7 cellular contexts compared by ENCODE assay signal in genomic region chr20:47205577-47206123, GRCh38.
DNase-seq lines count a peak whose midpoint lies in the region; FAIRE-seq and TF ChIP-seq lines count a peak whose summit lies in the region.

No MANE protein-coding gene starts in this region.

- H3K9me3 ChIP-seq in keratinocyte (ENCODE audit: control insufficient read depth, low read depth, low read length) (no peaks in the 10 kb centered on the region), tibial artery (no peaks in the 10 kb centered on the region)

- intact Hi-C loops in MCF 10A (cut with micrococcal nuclease) (no loop called here), tibial artery (cut with DNase I; ENCODE audit: low total_unique reads) (no loop called here), lower leg skin (cut with DNase I; ENCODE audit: low total_unique reads) (loop anchor here (10.0 kb wide), 1 partner anchor 179 kb away; no protein-coding TSS in a partner anchor)

- H3K4me1 ChIP-seq in keratinocyte (ENCODE audit: control insufficient read depth, extremely low read depth, insufficient read depth, low read length) (peaks cover 13% of the 10 kb centered on the region), tibial artery (no peaks in the 10 kb centered on the region)

- H3K27ac ChIP-seq in keratinocyte (ENCODE audit: control insufficient read depth, insufficient read depth, low read length): no peak overlapping the region
- H3K27ac ChIP-seq in tibial artery: no peak overlapping the region

- H3K4me3 ChIP-seq in keratinocyte (ENCODE audit: control insufficient read depth in 2 of 3, extremely low read depth in 1 of 3, insufficient read depth in 2 of 3, low read depth in 1 of 3, low read length in 3 of 3) (no peak overlapping the region), tibial artery (no peak overlapping the region), lower leg skin (ENCODE audit: low read depth, poor library complexity, severe bottlenecking) (no peak overlapping the region)

- 63 to 68% methylated on average over 9 of the region's 9 CpGs for WGBS in lower leg skin, 2 donors

- H3K9me3 Mint-ChIP-seq in MCF 10A (ENCODE audit: unreplicated experiment): no peaks in the 10 kb centered on the region

- no peak overlapping the region for H3K4me3 Mint-ChIP-seq in MCF 10A (ENCODE audit: unreplicated experiment)

- CTCF ChIA-PET in MCF 10A (lab: Yijun Ruan, JAX): interaction anchor here (0.5 to 6.2 kb wide), 21 partner anchors 9 to 458 kb away, joined by 3 to 41 read pairs (median 4); no protein-coding TSS in a partner anchor

- no peak overlapping the region for H3K4me2 ChIP-seq in keratinocyte (ENCODE audit: control insufficient read depth, extremely low read depth, insufficient read depth, low read depth, low read length)

- no peaks in the 10 kb centered on the region for H3K79me2 ChIP-seq in keratinocyte (ENCODE audit: control insufficient read depth, insufficient read depth, low read length)

- POLR2A ChIA-PET in MCF 10A (lab: Yijun Ruan, JAX): interaction anchor here (0.9 to 1.7 kb wide), 7 partner anchors 17 to 453 kb away, joined by 3 to 5 read pairs (median 4); no protein-coding TSS in a partner anchor

- H3K9ac ChIP-seq in keratinocyte (ENCODE audit: control insufficient read depth, extremely low read depth, insufficient read depth, low read length): no peak overlapping the region

- no peak overlapping the region for H2AFZ ChIP-seq in keratinocyte (ENCODE audit: control insufficient read depth, low read length)

- H3K27ac Mint-ChIP-seq in MCF 10A (ENCODE audit: low read depth, unreplicated experiment): no peak overlapping the region

- no TSS peak for BruUV-seq in MCF 10A (replicated peaks; lab: Mats Ljungman, UMichigan)

- no peaks in the 10 kb centered on the region for H3K27me3 Mint-ChIP-seq in MCF 10A (ENCODE audit: insufficient read depth, unreplicated experiment)

- no peaks in the 10 kb centered on the region for H4K20me1 ChIP-seq in keratinocyte (ENCODE audit: control insufficient read depth, extremely low read depth, insufficient read depth, low read length)

- peak; percentile 67 for TF ChIP-seq CTCF in MCF 10A (IDR thresholded peaks at IDR 0.05; ENCODE audit: unreplicated experiment)
- peak; percentile 48 to 57 (median 50) for TF ChIP-seq CTCF in keratinocyte (optimal IDR thresholded peaks at IDR 0.05 in 1 of 3, IDR thresholded peaks at IDR 0.05 in 1 of 3, conservative IDR thresholded peaks at IDR 0.05 in 1 of 3; ENCODE audit: extremely low read depth in 1 of 3, insufficient read depth in 2 of 3, low read length in 3 of 3)
- TF ChIP-seq CTCF in tibial artery (IDR thresholded peaks at IDR 0.05): peak; percentile 49 to 58
- TF ChIP-seq CTCF in lower leg skin (IDR thresholded peaks at IDR 0.05): no peak

- dilution Hi-C loops in keratinocyte (cut with MboI; ENCODE audit: extremely low pct_ligation_motif_present, low sequenced_read_pairs): no loop called here

- no peaks in the 10 kb centered on the region for H3K9me1 ChIP-seq in keratinocyte (ENCODE audit: control insufficient read depth, extremely low read depth, insufficient read depth, low read length)

- peaks cover 6% of the 10 kb centered on the region for H3K4me1 Mint-ChIP-seq in MCF 10A (ENCODE audit: insufficient read depth, unreplicated experiment)

- peaks cover 18% of the 10 kb centered on the region for H3K36me3 Mint-ChIP-seq in MCF 10A (ENCODE audit: insufficient read depth, unreplicated experiment)

- FAIRE-seq in keratinocyte (lab: Jason Lieb, UNC): no peak

- TF ChIP-seq POLR2A in lower leg skin (IDR thresholded peaks at IDR 0.05): no peak

- no peaks in the 10 kb centered on the region for H3K27me3 ChIP-seq in keratinocyte (ENCODE audit: control insufficient read depth, extremely low read depth, insufficient read depth, low read length)
- H3K27me3 ChIP-seq in tibial artery: no peaks in the 10 kb centered on the region

- peaks cover 9 to 15% of the 10 kb centered on the region in 2 experiments for H3K36me3 ChIP-seq in keratinocyte (ENCODE audit: control insufficient read depth in 2 of 2, extremely low read depth in 1 of 2, insufficient read depth in 2 of 2, low read length in 2 of 2)
- peaks cover 21 to 27% (median 22%) of the 10 kb centered on the region in 3 donors for H3K36me3 ChIP-seq in tibial artery

- DNase-seq in GM03348 (ENCODE audit: low spot score) (peak; percentile 93), HT1080 (ENCODE audit: low read depth) (peak; percentile 74), OCI-M1 (lab: John Stamatoyannopoulos, UW) (peak; percentile 54), MCF 10A (ENCODE audit: unreplicated experiment) (peak; percentile 69), keratinocyte (ENCODE audit: low read depth, low spot score) (no peak), tibial artery (peak; percentile 52 to 78), lower leg skin (ENCODE audit: low spot score in 2 of 2) (no peak)

Comparison
In these comparisons a context has a peak if more than half of its experiments do, and no peak if none do; other contexts are left out.
1. DNase-seq: peak in GM03348 (single experiment), HT1080 (single experiment), OCI-M1 (single experiment), MCF 10A (single experiment) and tibial artery (2 of 2); none in keratinocyte (single experiment) and lower leg skin (0 of 2).
2. CTCF ChIP-seq: peak in MCF 10A (single experiment), keratinocyte (3 of 3) and tibial artery (2 of 2); none in lower leg skin (0 of 3).